ENCODE assay signal across 12 cellular contexts in the genomic region with DNA sequence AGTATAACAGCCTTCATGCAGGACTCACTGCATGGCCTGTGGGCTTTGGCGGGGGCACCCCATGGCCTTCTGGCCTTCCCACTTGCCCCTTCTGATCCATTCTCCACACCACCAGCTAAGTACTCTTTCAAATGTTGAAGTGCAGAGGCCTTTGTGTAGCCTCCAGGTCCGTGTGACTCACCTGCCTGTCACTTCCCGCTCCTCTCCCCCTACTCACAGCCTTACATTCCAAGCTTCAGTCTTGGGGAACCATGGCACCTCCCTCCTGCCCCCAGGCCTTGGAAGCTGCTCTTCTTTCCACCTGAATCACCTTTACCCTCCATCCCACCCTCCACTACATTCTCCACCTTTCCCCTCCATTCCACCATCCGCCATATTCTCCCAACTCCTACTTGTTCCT.
DNase-seq lines count a peak whose midpoint lies in the region; ATAC-seq lines count a peak whose summit lies in the region.
"Had no signal": no experiment of that assay in that cellular context is flagged by ENCODE, and none has a peak within 500 bp of the region (broad histone marks: within the 10 kb centered on the region; RNA-seq: fewer than 3 reads in every experiment).

No MANE protein-coding gene starts in this region.

- H2AK5ac ChIP-seq in neuronal stem cell (ENCODE audit: low read depth, low read length), result no peak overlapping the region

- H3K4me2 ChIP-seq in neuronal stem cell (ENCODE audit: insufficient read depth, low read length, poor library complexity, severe bottlenecking), result no peak overlapping the region

- H3K27ac ChIP-seq in epithelial cell of prostate (peak overlapping the region; percentile 99), neuronal stem cell (replicated peaks; ENCODE audit: low read length) (no peak overlapping the region)
- H3K27ac ChIP-seq in CD4-positive, alpha-beta memory T cell (ENCODE audit: low read depth, low read length), result no peak overlapping the region

- H3K27ac Mint-ChIP-seq in CD4-positive, alpha-beta memory T cell, result peak overlapping the region in 1 of 7 donors; percentile 48
- H3K27ac Mint-ChIP-seq: CD4-positive, alpha-beta T cell had no signal

- peak; percentile 84 for DNase-seq in EL
- DNase-seq in NT2/D1 (ENCODE audit: low read depth, low spot score), result peak; percentile 75
- DNase-seq in epithelial cell of prostate (ENCODE audit: low read depth, low spot score), result peak; percentile 93
- no peak for DNase-seq in neuronal stem cell (ENCODE audit: low spot score)
- no peak for DNase-seq in cerebellar nuclear complex (lab: John Stamatoyannopoulos, UW)
- DNase-seq in CD4-positive, alpha-beta memory T cell, result no peak
- no peak for DNase-seq in NCI-H510A treated with DMSO at 0.1 percent for 48 hours (lab: John Stamatoyannopoulos, UW)
- DNase-seq: CD4-positive, alpha-beta T cell; stimulated activated CD4-positive, alpha-beta T cell treated with anti-CD3 and anti-CD28 coated beads, Interleukin-2, amount 100 ng/mL, for 24 hours had no signal

- no peak overlapping the region for H4K91ac ChIP-seq in neuronal stem cell (ENCODE audit: low read depth, low read length, poor library complexity)

- peaks cover 54 to 60% of the 10 kb centered on the region in 2 donors for H3K36me3 Mint-ChIP-seq in CD4-positive, alpha-beta memory T cell

- no peak overlapping the region for H3K14ac ChIP-seq in neuronal stem cell (ENCODE audit: low read length)

- H2BK12ac ChIP-seq in neuronal stem cell (ENCODE audit: low read length), result no peak overlapping the region

- H3K4me1 ChIP-seq in NT2/D1 (ENCODE audit: insufficient read depth, insufficient read length) (peaks cover 4% of the 10 kb centered on the region), neuronal stem cell (ENCODE audit: control insufficient read depth in 2 of 2, insufficient read depth in 1 of 2, low read depth in 1 of 2, low read length in 2 of 2) (peaks cover 0 to 3% of the 10 kb centered on the region in 2 donors)
- no peaks in the 10 kb centered on the region for H3K4me1 ChIP-seq in CD4-positive, alpha-beta memory T cell (ENCODE audit: insufficient read depth, low read length)
- H3K4me1 ChIP-seq: body of pancreas had no signal

- H2AFZ ChIP-seq in neuronal stem cell (ENCODE audit: low read length), result no peak overlapping the region

- H3K4me3 Mint-ChIP-seq in CD4-positive, alpha-beta memory T cell, result no peak overlapping the region
- H3K4me3 Mint-ChIP-seq: CD4-positive, alpha-beta T cell had no signal

- no peak for ATAC-seq in GM18861 (IDR thresholded peaks at IDR 0.05; ENCODE audit: unreplicated experiment)

- peaks cover 0 to 17% (median under 1%) of the 10 kb centered on the region in 8 donors for H3K9me3 Mint-ChIP-seq in CD4-positive, alpha-beta memory T cell

- intact Hi-C loops in CD4-positive, alpha-beta memory T cell (cut with micrococcal nuclease), result no loop called here

- no peaks in the 10 kb centered on the region for H3K79me1 ChIP-seq in neuronal stem cell (ENCODE audit: low read depth, low read length)

- H3K18ac ChIP-seq in neuronal stem cell (ENCODE audit: low read length), result peak overlapping the region; percentile 33

- no peak overlapping the region for H2BK5ac ChIP-seq in neuronal stem cell (ENCODE audit: low read length)

- H3K9me3 ChIP-seq in NT2/D1 (ENCODE audit: insufficient read depth, low read length) (peaks cover 43% of the 10 kb centered on the region), neuronal stem cell (replicated peaks in 1 of 2; ENCODE audit: control insufficient read depth in 2 of 2, insufficient read depth in 1 of 2, low read depth in 1 of 2, low read length in 2 of 2) (no peaks in the 10 kb centered on the region)
- no peaks in the 10 kb centered on the region for H3K9me3 ChIP-seq in CD4-positive, alpha-beta memory T cell (ENCODE audit: control insufficient read depth in 1 of 2, low read length in 2 of 2)
- H3K9me3 ChIP-seq: body of pancreas had no signal

- no peak overlapping the region for H2BK120ac ChIP-seq in neuronal stem cell (ENCODE audit: low read depth, low read length)

- no peak overlapping the region for H2BK15ac ChIP-seq in neuronal stem cell (ENCODE audit: low read length)

- peaks cover 1 to 18% (median 13%) of the 10 kb centered on the region in 4 donors for H3K4me1 Mint-ChIP-seq in CD4-positive, alpha-beta memory T cell

- H3K27me3 ChIP-seq in NT2/D1 (ENCODE audit: insufficient read depth, insufficient read length), result no peaks in the 10 kb centered on the region
- no peaks in the 10 kb centered on the region for H3K27me3 ChIP-seq in neuronal stem cell (ENCODE audit: control insufficient read depth in 3 of 3, insufficient read depth in 3 of 3, low read depth in 1 of 3, low read length in 3 of 3)
- H3K27me3 ChIP-seq in CD4-positive, alpha-beta memory T cell (ENCODE audit: insufficient read depth, low read length), result no peaks in the 10 kb centered on the region
- H3K27me3 ChIP-seq: body of pancreas, heart left ventricle had no signal

- no peak overlapping the region for H3K4me3 ChIP-seq in NT2/D1 (ENCODE audit: insufficient read length, low read depth)
- no peak overlapping the region for H3K4me3 ChIP-seq in neuronal stem cell (ENCODE audit: low read length in 2 of 2)
- no peak overlapping the region for H3K4me3 ChIP-seq in CD4-positive, alpha-beta memory T cell (ENCODE audit: low read length in 2 of 2)
- H3K4me3 ChIP-seq: body of pancreas, heart left ventricle had no signal

- H4K8ac ChIP-seq in neuronal stem cell (ENCODE audit: low read depth, low read length), result no peak overlapping the region

- H3K4ac ChIP-seq in neuronal stem cell (ENCODE audit: low read length), result no peak overlapping the region

- peak overlapping the region; percentile 10 for H3K23ac ChIP-seq in neuronal stem cell (ENCODE audit: low read depth, low read length, poor library complexity)

- CTCF ChIA-PET in CD4-positive, alpha-beta memory T cell (lab: Charles Lee; ENCODE audit: partially characterized antibody), result no interaction called here

- H3K9ac ChIP-seq in NT2/D1 (ENCODE audit: insufficient read length, low read depth), result no peak overlapping the region
- no peak overlapping the region for H3K9ac ChIP-seq in neuronal stem cell (ENCODE audit: low read depth, low read length, poor library complexity)

- WGBS in neuronal stem cell (ENCODE audit: extremely low coverage in 2 of 2, insufficient read length in 2 of 2, insufficient replicate concordance in 1 of 2), 2 donors, result 100% methylated on average over 1 of the region's 4 CpGs; no CpG with 5 or more reads in 1 of the 2 donors

- peaks cover 15% of the 10 kb centered on the region for H3K36me3 ChIP-seq in NT2/D1 (ENCODE audit: insufficient read depth, insufficient read length, low read length)
- no peaks in the 10 kb centered on the region for H3K36me3 ChIP-seq in neuronal stem cell (replicated peaks in 1 of 2; ENCODE audit: control insufficient read depth in 2 of 2, insufficient read depth in 2 of 2, low read length in 2 of 2)
- H3K36me3 ChIP-seq in CD4-positive, alpha-beta memory T cell (ENCODE audit: insufficient read depth, low read length), result no peaks in the 10 kb centered on the region

- POLR2A ChIA-PET in CD4-positive, alpha-beta memory T cell (lab: Charles Lee; ENCODE audit: partially characterized antibody), result no interaction called here

- H3K27me3 Mint-ChIP-seq in CD4-positive, alpha-beta memory T cell, result no peaks in the 10 kb centered on the region
- H3K27me3 Mint-ChIP-seq: CD4-positive, alpha-beta T cell had no signal

Comparison
In these comparisons a context has a peak if more than half of its experiments do, and no peak if none do; other contexts are left out.
1. DNase-seq: peak in EL (single experiment), NT2/D1 (single experiment) and epithelial cell of prostate (single experiment); none in neuronal stem cell (single experiment), cerebellar nuclear complex (0 of 2), CD4-positive, alpha-beta memory T cell (0 of 5) and NCI-H510A treated with DMSO at 0.1 percent for 48 hours (single experiment).